In genomic region chr1:214946615-214947014, GRCh38 we compare ENCODE assay signal across 29 cellular contexts.
"Had no signal": no experiment of that assay in that cellular context is flagged by ENCODE, and none has a peak within 500 bp of the region (broad histone marks: within the 10 kb centered on the region; RNA-seq: fewer than 3 reads in every experiment).

No MANE protein-coding gene starts in this region.

- H3K9me3 ChIP-seq: esophagus squamous epithelium, gastrocnemius medialis, left lung, mucosa of descending colon, neutrophil, right lobe of liver, testis, tibial artery had no signal

- H3K27ac ChIP-seq: esophagus squamous epithelium, gastrocnemius medialis, left lung, neutrophil, parathyroid adenoma, right lobe of liver, testis, tibial artery had no signal

- H3K36me3 ChIP-seq: esophagus squamous epithelium, gastrocnemius medialis, left lung, neutrophil, right lobe of liver, tibial artery had no signal

- H3K9me3 Mint-ChIP-seq: type B pancreatic cell had no signal

- H3K27me3 Mint-ChIP-seq: effector memory CD8-positive, alpha-beta T cell; naive B cell; natural killer cell treated with Interleukin-12 subunit alpha and Interleukin-12 subunit beta and Interleukin-15 and Interleukin-18, amount 100 ng/mL, for 72 hours; progenitor cell of endocrine pancreas had no signal

- H3K27ac Mint-ChIP-seq: effector memory CD8-positive, alpha-beta T cell; mesothelial cell of epicardium; naive B cell; natural killer cell treated with Interleukin-12 subunit alpha and Interleukin-12 subunit beta and Interleukin-15 and Interleukin-18, amount 100 ng/mL, for 72 hours; progenitor cell of endocrine pancreas; type B pancreatic cell had no signal

- ATAC-seq: effector memory CD8-positive, alpha-beta T cell; gastrocnemius medialis; left lung; mucosa of descending colon; natural killer cell treated with Interleukin-12 subunit alpha and Interleukin-12 subunit beta and Interleukin-15 and Interleukin-18, amount 100 ng/mL, for 72 hours; right lobe of liver had no signal

- H3K4me3 Mint-ChIP-seq: effector memory CD8-positive, alpha-beta T cell; mesothelial cell of epicardium; naive B cell; natural killer cell treated with Interleukin-12 subunit alpha and Interleukin-12 subunit beta and Interleukin-15 and Interleukin-18, amount 100 ng/mL, for 72 hours; neural crest cell; type B pancreatic cell had no signal

- H2AFZ ChIP-seq: parathyroid adenoma had no signal

- H3K4me1 Mint-ChIP-seq: naive B cell, neural crest cell had no signal

- H3K27me3 ChIP-seq: esophagus squamous epithelium, gastrocnemius medialis, left lung, neutrophil, right lobe of liver, testis, tibial artery had no signal

- H3K4me1 ChIP-seq: esophagus squamous epithelium, gastrocnemius medialis, left lung, parathyroid adenoma, right lobe of liver, testis, tibial artery had no signal

- H3K9ac ChIP-seq: parathyroid adenoma had no signal

- DNase-seq: cortex of kidney; effector memory CD8-positive, alpha-beta T cell; erythroblast; esophagus squamous epithelium; foreskin fibroblast; gastrocnemius medialis; head of caudate nucleus; kidney; left lung; mesenchymal stem cell; mucosa of descending colon; naive B cell; right lobe of liver; stimulated activated CD4-positive, alpha-beta T cell treated with anti-CD3 and anti-CD28 coated beads, Interleukin-12 subunit alpha, Interleukin-12 subunit beta, amount 100 ng/mL, for 4 hours; stimulated activated CD4-positive, alpha-beta T cell treated with anti-CD3 and anti-CD28 coated beads, Interleukin-1b, Interleukin-23, amount 100 ng/mL, for 48 hours; stimulated activated CD4-positive, alpha-beta T cell treated with anti-CD3 and anti-CD28 coated beads, Interleukin-4, amount 100 ng/mL, for 1 hour; stimulated activated CD8-positive, alpha-beta memory T cell treated with anti-CD3 and anti-CD28 coated beads, Interleukin-4, amount 100 ng/mL, for 48 hours; stimulated activated naive CD4-positive, alpha-beta T cell treated with Interleukin-2 at 50 U/mL for 16 hours; substantia nigra; testis; tibial artery had no signal

- H3K4me3 ChIP-seq: esophagus squamous epithelium, gastrocnemius medialis, left lung, mucosa of descending colon, right lobe of liver, smooth muscle cell, testis, tibial artery had no signal

- H3K36me3 Mint-ChIP-seq: mesothelial cell of epicardium; naive B cell; natural killer cell treated with Interleukin-12 subunit alpha and Interleukin-12 subunit beta and Interleukin-15 and Interleukin-18, amount 100 ng/mL, for 72 hours; type B pancreatic cell had no signal

- H3K4me2 ChIP-seq: smooth muscle cell had no signal
